Comparison of ENCODE assay signal across 12 cellular contexts in genomic region chr11:69463181-69463891, GRCh38. TPM values are rescaled to one million over a fixed set of nuclear protein-coding genes. Genes with fewer than 3 reads are reported as not detected.
DNase-seq lines count a peak whose midpoint lies in the region; ATAC-seq and TF ChIP-seq lines count a peak whose summit lies in the region.
"Had no signal": no experiment of that assay in that cellular context is flagged by ENCODE, and none has a peak within 500 bp of the region (broad histone marks: within the 10 kb centered on the region; RNA-seq: fewer than 3 reads in every experiment).

No MANE protein-coding gene starts in this region.

- H3K4me3 ChIP-seq in esophagus squamous epithelium, result no peak overlapping the region
- H3K4me3 ChIP-seq in mucosa of rectum (ENCODE audit: low read length in 2 of 2), result no peak overlapping the region

- intact Hi-C loops in Right ventricle myocardium inferior (cut with DNase I), result no loop called here
- intact Hi-C loops in cardiac septum (cut with DNase I), result no loop called here
- intact Hi-C loops in esophagus squamous epithelium (cut with DNase I), result no loop called here

- TF ChIP-seq CTCF in esophagus squamous epithelium (IDR thresholded peaks at IDR 0.05), result no peak

- H3K4me1 ChIP-seq in esophagus squamous epithelium (peaks cover 22 to 65% (median 33%) of the 10 kb centered on the region in 3 donors), mucosa of rectum (ENCODE audit: control insufficient read depth in 2 of 2, insufficient read depth in 2 of 2, low read length in 2 of 2) (peaks cover 40 to 44% of the 10 kb centered on the region in 2 donors)

- TF ChIP-seq POLR2A in esophagus squamous epithelium (IDR thresholded peaks at IDR 0.05), result no peak

- peaks cover 0 to 28% (median 19%) of the 10 kb centered on the region in 3 donors for H3K9me3 ChIP-seq in esophagus squamous epithelium
- peaks cover 0 to 3% of the 10 kb centered on the region in 2 donors for H3K9me3 ChIP-seq in mucosa of rectum (ENCODE audit: control insufficient read depth in 2 of 2, low read length in 2 of 2)

- H3K27me3 ChIP-seq in esophagus squamous epithelium, result no peaks in the 10 kb centered on the region
- H3K27me3 ChIP-seq in mucosa of rectum (ENCODE audit: control insufficient read depth in 2 of 2, insufficient read depth in 2 of 2, low read length in 2 of 2), result no peaks in the 10 kb centered on the region

- WGBS in esophagus squamous epithelium, 2 donors, result 20 to 52% methylated on average over 1 to 7 of the region's 12 CpGs

- H3K36me3 ChIP-seq in esophagus squamous epithelium (no peaks in the 10 kb centered on the region), mucosa of rectum (ENCODE audit: control insufficient read depth in 2 of 2, insufficient read depth in 2 of 2, low read length in 2 of 2) (no peaks in the 10 kb centered on the region)

- DNase-seq in Right ventricle myocardium inferior (ENCODE audit: missing footprints), result peak; percentile 77
- DNase-seq in cardiac septum (ENCODE audit: low spot score), result no peak
- no peak for DNase-seq in esophagus squamous epithelium (lab: John Stamatoyannopoulos, UW)
- DNase-seq in MV-4-11 (lab: John Stamatoyannopoulos, UW), result no peak
- DNase-seq in OCI-M1 (lab: John Stamatoyannopoulos, UW), result no peak
- DNase-seq: activated B cell treated with CpG ODN at 0.5 μM for 24 hours; activated effector memory CD4-positive, alpha-beta T cell treated with anti-CD3 and anti-CD28 coated beads, Interleukin-2, amount 50 U/mL, for 16 hours; MM.1S; small intestine had no signal

- peak; percentile 68 for ATAC-seq in Right ventricle myocardium inferior
- no peak for ATAC-seq in GM21576 (IDR thresholded peaks at IDR 0.05; ENCODE audit: unreplicated experiment)
- no peak for ATAC-seq in HG02610 (IDR thresholded peaks at IDR 0.05; ENCODE audit: unreplicated experiment)

- peak overlapping the region in 1 of 2 donors; percentile 50 for H3K9ac ChIP-seq in mucosa of rectum (ENCODE audit: low read depth in 1 of 2, low read length in 2 of 2)

- H3K27ac ChIP-seq in esophagus squamous epithelium, result peak overlapping the region; percentile 10 to 86 (median 48)
- peak overlapping the region; percentile 82 to 88 for H3K27ac ChIP-seq in mucosa of rectum (ENCODE audit: low read depth in 2 of 2, low read length in 2 of 2)

RNA-seq across cellular contexts. Expression of gene LINC01488, which starts 18.1 kb away (rescaled TPM):
- total RNA-seq in Right ventricle myocardium inferior, result 0.08 TPM
- 0.19 TPM for total RNA-seq in cardiac septum
- total RNA-seq in esophagus squamous epithelium, result not detected
- total RNA-seq: activated B cell treated with CpG ODN at 0.5 μM for 24 hours had no signal
